In the genomic region with DNA sequence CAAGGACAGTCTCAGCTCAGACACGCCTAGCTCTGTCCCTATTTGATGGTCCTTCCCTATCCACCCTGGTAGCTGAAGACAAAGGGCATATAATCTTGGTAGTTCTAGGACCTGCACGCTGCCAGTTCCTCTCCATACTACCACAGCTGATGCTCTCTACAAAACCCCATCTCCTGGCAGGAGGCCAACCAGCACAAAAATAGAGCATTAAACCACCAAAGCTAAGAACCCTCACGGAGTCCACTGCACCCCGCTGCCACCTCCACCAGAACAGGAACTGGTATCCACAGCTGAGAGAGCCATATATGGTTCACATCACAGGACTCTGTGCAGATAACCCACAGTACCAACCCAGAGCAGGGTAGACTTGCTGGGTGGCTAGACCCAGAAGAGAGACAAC, we compare ENCODE assay signal across 15 cellular contexts.
A peak's percentile ranks its signal among the peaks of the same experiment; 100 is the strongest.
DNase-seq lines count a peak whose midpoint lies in the region; ATAC-seq and TF ChIP-seq lines count a peak whose summit lies in the region.
"Had no signal": no experiment of that assay in that cellular context is flagged by ENCODE, and none has a peak within 500 bp of the region (broad histone marks: within the 10 kb centered on the region; RNA-seq: fewer than 3 reads in every experiment).

No MANE protein-coding gene starts in this region.

- H3K36me3 ChIP-seq in liver (ENCODE audit: control insufficient read depth in 4 of 4, insufficient read depth in 3 of 4, low read depth in 1 of 4, low read length in 3 of 4), result no peaks in the 10 kb centered on the region
- H3K36me3 ChIP-seq in right lobe of liver, result no peaks in the 10 kb centered on the region
- H3K36me3 ChIP-seq in MM.1S (replicated peaks; ENCODE audit: insufficient read depth, low read length), result no peaks in the 10 kb centered on the region
- H3K36me3 ChIP-seq in SJCRH30, result no peaks in the 10 kb centered on the region

- no peak for TF ChIP-seq RAD21 in liver (IDR thresholded peaks at IDR 0.05)

- peak overlapping the region; percentile 49; the same call in 1 of the 2 replicates for H2AFZ ChIP-seq in MM.1S (ENCODE audit: low read length)

- POLR2A ChIA-PET in HEK293T (lab: Yijun Ruan, JAX), result no interaction called here

- 88% methylated on average over 4 of the region's 4 CpGs for WGBS in liver
- WGBS in right lobe of liver (ENCODE audit: insufficient coverage, low coverage, low lambda C conversion rate, missing lambda C conversion rate), result 86% methylated on average over 1 of the region's 4 CpGs

- H3K27ac ChIP-seq in liver (ENCODE audit: low read depth in 1 of 2, low read length in 2 of 2) (peak overlapping the region; percentile 44 to 48), right lobe of liver (no peak overlapping the region), MM.1S (ENCODE audit: low read length) (no peak overlapping the region), SJCRH30 (no peak overlapping the region)
- H3K27ac ChIP-seq: C4-2B had no signal

- TF ChIP-seq CTCF in liver (IDR thresholded peaks at IDR 0.05; ENCODE audit: low read depth, low read length, missing input control), result no peak
- no peak for TF ChIP-seq CTCF in right lobe of liver (IDR thresholded peaks at IDR 0.05)
- no peak for TF ChIP-seq CTCF in MM.1S (IDR thresholded peaks at IDR 0.05; ENCODE audit: low read length)
- TF ChIP-seq CTCF in omental fat pad (IDR thresholded peaks at IDR 0.05), result no peak

- H3K27me3 ChIP-seq in liver (ENCODE audit: control insufficient read depth in 4 of 4, insufficient read depth in 4 of 4, low read length in 3 of 4) (no peaks in the 10 kb centered on the region), right lobe of liver (no peaks in the 10 kb centered on the region), MM.1S (replicated peaks; ENCODE audit: insufficient read depth, low read length) (no peaks in the 10 kb centered on the region), SJCRH30 (no peaks in the 10 kb centered on the region)

- no peaks in the 10 kb centered on the region for H3K9me2 ChIP-seq in MM.1S (replicated peaks; ENCODE audit: insufficient read depth, low read length)

- ATAC-seq in right lobe of liver, result no peak
- no peak for ATAC-seq in GM19023 (IDR thresholded peaks at IDR 0.05; ENCODE audit: unreplicated experiment)
- no peak for ATAC-seq in omental fat pad (ENCODE audit: low FRiP score)

- TF ChIP-seq POLR2A in right lobe of liver (IDR thresholded peaks at IDR 0.05), result no peak

- no peak overlapping the region for H3K4me3 ChIP-seq in liver (ENCODE audit: low read depth in 1 of 3, low read length in 3 of 3)
- H3K4me3 ChIP-seq in right lobe of liver, result no peak overlapping the region
- H3K4me3 ChIP-seq in MM.1S (ENCODE audit: low read length), result no peak overlapping the region
- no peak overlapping the region for H3K4me3 ChIP-seq in SJCRH30

- CTCF ChIA-PET in HEK293T (lab: Yijun Ruan, JAX), result no interaction called here

- DNase-seq in right lobe of liver, result no peak
- DNase-seq in MM.1S, result peak; percentile 65
- DNase-seq in SJCRH30, result peak; percentile 3 to 13
- no peak for DNase-seq in HEK293T (ENCODE audit: extremely low spot score)
- DNase-seq in OCI-M1 (lab: John Stamatoyannopoulos, UW), result no peak
- no peak for DNase-seq in omental fat pad (ENCODE audit: low spot score)
- DNase-seq: ACHN; CD4-positive, alpha-beta memory T cell; DMS79; EL; GOT3; HCEC 1CT had no signal

- intact Hi-C loops in right lobe of liver (cut with DNase I), result no loop called here

- H3K4me2 ChIP-seq in MM.1S (ENCODE audit: low read depth, low read length), result no peak overlapping the region

- H3K4me1 ChIP-seq in liver (ENCODE audit: control insufficient read depth in 4 of 4, insufficient read depth in 4 of 4, low read length in 3 of 4), result peaks cover 3 to 15% (median 3%) of the 10 kb centered on the region in 4 donors
- peaks cover 0 to 20% (median 0%) of the 10 kb centered on the region in 4 donors for H3K4me1 ChIP-seq in right lobe of liver
- H3K4me1 ChIP-seq in MM.1S (ENCODE audit: low read length), result no peaks in the 10 kb centered on the region
- no peaks in the 10 kb centered on the region for H3K4me1 ChIP-seq in SJCRH30

- no peaks in the 10 kb centered on the region for H3K9me3 ChIP-seq in liver (ENCODE audit: control insufficient read depth in 4 of 4, low read length in 3 of 4)
- no peaks in the 10 kb centered on the region for H3K9me3 ChIP-seq in right lobe of liver
- no peaks in the 10 kb centered on the region for H3K9me3 ChIP-seq in MM.1S (replicated peaks; ENCODE audit: insufficient read depth, low read length)
- H3K9me3 ChIP-seq in SJCRH30 (replicated peaks), result no peaks in the 10 kb centered on the region

- H3F3A ChIP-seq in MM.1S (ENCODE audit: insufficient read depth, low read length), result peaks cover 3% of the 10 kb centered on the region; the same call in 1 of the 2 replicates

- no peaks in the 10 kb centered on the region for H4K20me1 ChIP-seq in MM.1S (ENCODE audit: insufficient read depth, low read length)

- no peaks in the 10 kb centered on the region for H3K79me2 ChIP-seq in MM.1S (ENCODE audit: low read length)

- no peak overlapping the region for H3K9ac ChIP-seq in liver (ENCODE audit: low read depth in 1 of 2, low read length in 2 of 2)
- H3K9ac ChIP-seq in MM.1S (ENCODE audit: low read length), result no peak overlapping the region

TF ChIP-seq in liver, 16 proteins besides CTCF, POLR2A, EP300 and RAD21:
- no peak for TF ChIP-seq SP1 (IDR thresholded peaks at IDR 0.05)
- TF ChIP-seq, protein P1, sequence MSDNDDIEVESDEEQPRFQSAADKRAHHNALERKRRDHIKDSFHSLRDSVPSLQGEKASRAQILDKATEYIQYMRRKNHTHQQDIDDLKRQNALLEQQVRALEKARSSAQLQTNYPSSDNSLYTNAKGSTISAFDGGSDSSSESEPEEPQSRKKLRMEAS (IDR thresholded peaks at IDR 0.05), result no peak
- no peak for TF ChIP-seq HNF4G (IDR thresholded peaks at IDR 0.05)
- TF ChIP-seq GABPA (IDR thresholded peaks at IDR 0.05 in 1 of 2, conservative IDR thresholded peaks at IDR 0.05 in 1 of 2), result no peak
- TF ChIP-seq YY1 (IDR thresholded peaks at IDR 0.05), result no peak
- TF ChIP-seq FOXA2 (IDR thresholded peaks at IDR 0.05), result no peak
- TF ChIP-seq EGR1 (IDR thresholded peaks at IDR 0.05; ENCODE audit: low read depth in 2 of 2), result no peak
- TF ChIP-seq, protein P2, sequence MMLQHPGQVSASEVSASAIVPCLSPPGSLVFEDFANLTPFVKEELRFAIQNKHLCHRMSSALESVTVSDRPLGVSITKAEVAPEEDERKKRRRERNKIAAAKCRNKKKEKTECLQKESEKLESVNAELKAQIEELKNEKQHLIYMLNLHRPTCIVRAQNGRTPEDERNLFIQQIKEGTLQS (IDR thresholded peaks at IDR 0.05), result no peak
- TF ChIP-seq RXRA (IDR thresholded peaks at IDR 0.05), result no peak
- no peak for TF ChIP-seq JUND (IDR thresholded peaks at IDR 0.05)

TF ChIP-seq in HEK293T, 16 proteins besides CTCF, POLR2A, EP300 and RAD21:
- TF ChIP-seq ARNT (IDR thresholded peaks at IDR 0.05) (no peak), HDGF (IDR thresholded peaks at IDR 0.05; ENCODE audit: borderline replicate concordance) (no peak), TARDBP (IDR thresholded peaks at IDR 0.05) (no peak), SUZ12 (IDR thresholded peaks at IDR 0.05) (no peak), CTBP1 (IDR thresholded peaks at IDR 0.05; ENCODE audit: borderline replicate concordance) (no peak), BHLHE40 (IDR thresholded peaks at IDR 0.05; ENCODE audit: borderline replicate concordance) (no peak), FOXA1 (IDR thresholded peaks at IDR 0.05) (no peak), NFRKB (IDR thresholded peaks at IDR 0.05) (no peak), ELF4 (IDR thresholded peaks at IDR 0.05) (no peak), FOXM1 (IDR thresholded peaks at IDR 0.05; ENCODE audit: borderline replicate concordance) (no peak), ZNF384 (IDR thresholded peaks at IDR 0.05) (no peak), L3MBTL2 (conservative IDR thresholded peaks at IDR 0.05) (no peak), FOXK2 (IDR thresholded peaks at IDR 0.05) (no peak), LEF1 (IDR thresholded peaks at IDR 0.05; ENCODE audit: borderline replicate concordance) (no peak), SP1 (IDR thresholded peaks at IDR 0.05) (no peak)
- TF ChIP-seq, protein P3, sequence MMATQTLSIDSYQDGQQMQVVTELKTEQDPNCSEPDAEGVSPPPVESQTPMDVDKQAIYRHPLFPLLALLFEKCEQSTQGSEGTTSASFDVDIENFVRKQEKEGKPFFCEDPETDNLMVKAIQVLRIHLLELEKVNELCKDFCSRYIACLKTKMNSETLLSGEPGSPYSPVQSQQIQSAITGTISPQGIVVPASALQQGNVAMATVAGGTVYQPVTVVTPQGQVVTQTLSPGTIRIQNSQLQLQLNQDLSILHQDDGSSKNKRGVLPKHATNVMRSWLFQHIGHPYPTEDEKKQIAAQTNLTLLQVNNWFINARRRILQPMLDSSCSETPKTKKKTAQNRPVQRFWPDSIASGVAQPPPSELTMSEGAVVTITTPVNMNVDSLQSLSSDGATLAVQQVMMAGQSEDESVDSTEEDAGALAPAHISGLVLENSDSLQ (IDR thresholded peaks at IDR 0.05), result no peak

Comparison
In these comparisons a context has a peak if more than half of its experiments do, and no peak if none do; other contexts are left out.
1. H3K27ac ChIP-seq: peak in liver (2 of 2); none in right lobe of liver (0 of 3), MM.1S (single experiment) and SJCRH30 (single experiment).
2. DNase-seq: peak in MM.1S (single experiment) and SJCRH30 (2 of 2); none in right lobe of liver (0 of 3), HEK293T (single experiment), OCI-M1 (single experiment) and omental fat pad (single experiment).